ENCODE assay signal across 20 cellular contexts in genomic region chr11:109791337-109791736, GRCh38.
DNase-seq lines count a peak whose midpoint lies in the region; ATAC-seq, FAIRE-seq and TF ChIP-seq lines count a peak whose summit lies in the region.
"Had no signal": no experiment of that assay in that cellular context is flagged by ENCODE, and none has a peak within 500 bp of the region (broad histone marks: within the 10 kb centered on the region; RNA-seq: fewer than 3 reads in every experiment).

No MANE protein-coding gene starts in this region.

- no peak overlapping the region for H3K9ac ChIP-seq in HCT116 (ENCODE audit: low read length)

- H3K4me1 ChIP-seq in HCT116 (ENCODE audit: control insufficient read depth in 1 of 2, insufficient read depth in 2 of 2, low read length in 2 of 2): peaks cover 0 to 9% of the 10 kb centered on the region in 2 experiments; a peak in 2 of 4 replicates
- H3K4me1 ChIP-seq in foreskin keratinocyte: no peaks in the 10 kb centered on the region
- H3K4me1 ChIP-seq: SJSA1 had no signal

- intact Hi-C loops in HCT116 (cut with micrococcal nuclease): loop anchor here (5.0 kb wide), 1 partner anchor 1094 kb away; no protein-coding TSS in a partner anchor

- BruUV-seq in HCT116 (replicated peaks; lab: Mats Ljungman, UMichigan): no TSS peak

- TF ChIP-seq RAD21 in HCT116 (IDR thresholded peaks at IDR 0.05; ENCODE audit: low read depth): 0 out of 2 replicates have a peak, but pooled peaks have one; percentile 12

- FAIRE-seq in GM12892 (lab: Jason Lieb, UNC): peak; percentile 24

- no peaks in the 10 kb centered on the region for H4K20me1 ChIP-seq in HCT116 (ENCODE audit: insufficient read depth)

- no peak overlapping the region for H3K4me3 ChIP-seq in HCT116 (replicated peaks in 1 of 2; ENCODE audit: low read depth in 1 of 2, low read length in 2 of 2)
- H3K4me3 ChIP-seq: SJSA1 had no signal

- CTCF ChIA-PET in HCT116 (lab: Charles Lee): no interaction called here

- RAD21 ChIA-PET in HCT116 (lab: Charles Lee; ENCODE audit: low non-redundant PET in 1 of 2, low total read pairs in 2 of 2, uncharacterized antibody in 2 of 2, unreplicated experiment in 2 of 2): no interaction called here

- H3K27me3 ChIP-seq in HCT116 (ENCODE audit: insufficient read depth, low read length) (no peaks in the 10 kb centered on the region), foreskin keratinocyte (no peaks in the 10 kb centered on the region)
- H3K27me3 ChIP-seq: SJSA1 had no signal

- H3K4me2 ChIP-seq in HCT116 (ENCODE audit: low read length): no peak overlapping the region

- no peaks in the 10 kb centered on the region for H3K79me2 ChIP-seq in HCT116 (ENCODE audit: insufficient read depth, low read length)

- TF ChIP-seq CTCF in HCT116 (IDR thresholded peaks at IDR 0.05 in 2 of 3, conservative IDR thresholded peaks at IDR 0.05 in 1 of 3; ENCODE audit: borderline replicate concordance in 1 of 3, insufficient read depth in 1 of 3, low read depth in 2 of 3, low read length in 2 of 3) (no peak), foreskin keratinocyte (conservative IDR thresholded peaks at IDR 0.05) (peak; percentile 7)

- no peaks in the 10 kb centered on the region for H3K9me3 ChIP-seq in HCT116 (ENCODE audit: control insufficient read depth in 1 of 2, insufficient read depth in 1 of 2, low read depth in 1 of 2, low read length in 2 of 2)
- H3K9me3 ChIP-seq: SJSA1 had no signal

- ATAC-seq in HCT116: no peak
- ATAC-seq in foreskin keratinocyte: no peak
- no peak for ATAC-seq in HG02763 (IDR thresholded peaks at IDR 0.05; ENCODE audit: unreplicated experiment)
- no peak for ATAC-seq in HG03432 (IDR thresholded peaks at IDR 0.05; ENCODE audit: unreplicated experiment)
- ATAC-seq: Panc1 had no signal

- POLR2A ChIA-PET in HCT116 (lab: Charles Lee): no interaction called here

- TF ChIP-seq POLR2A in GM12892 (IDR thresholded peaks at IDR 0.05; ENCODE audit: low read depth, low read length) (no peak), HCT116 (IDR thresholded peaks at IDR 0.05; ENCODE audit: borderline replicate concordance, extremely low read depth, insufficient read depth, insufficient read length) (no peak)

- DNase-seq in GM12892 (ENCODE audit: insufficient read length) (no peak), HCT116 (ENCODE audit: low read depth, low spot score) (no peak), OCI-M1 (lab: John Stamatoyannopoulos, UW) (peak; percentile 86), foreskin keratinocyte (no peak), T-helper 1 cell (no peak)
- DNase-seq: ACHN, AML-193, DMS79 treated with DMSO at 0.1 percent for 48 hours, H7, MM.1S, NCI-H1417, NCI-H187, NCI-H2107, NCI-H510A, NCI-H748 treated with DMSO at 0.1 percent for 48 hours had no signal

- H3K27ac ChIP-seq in HCT116 (ENCODE audit: low read depth, low read length): no peak overlapping the region
- H3K27ac ChIP-seq in foreskin keratinocyte: no peak overlapping the region
- H3K27ac ChIP-seq: C4-2B, SJSA1 had no signal

- no peaks in the 10 kb centered on the region for H3K9me2 ChIP-seq in HCT116 (ENCODE audit: insufficient read depth)

- H2AFZ ChIP-seq in HCT116 (ENCODE audit: low read depth, low read length, poor library complexity, severe bottlenecking): no peak overlapping the region

- no peaks in the 10 kb centered on the region for H3K36me3 ChIP-seq in HCT116 (ENCODE audit: control insufficient read depth in 1 of 2, insufficient read depth in 2 of 2, low read length in 2 of 2)
- H3K36me3 ChIP-seq: SJSA1 had no signal

TF ChIP-seq in HCT116, 20 proteins besides CTCF, POLR2A, EP300 and RAD21:
- no peak for TF ChIP-seq EGR1 (IDR thresholded peaks at IDR 0.05; ENCODE audit: low read depth)
- no peak for TF ChIP-seq ZNF274 (IDR thresholded peaks at IDR 0.05; ENCODE audit: low read depth, low read length)
- TF ChIP-seq SIN3A (IDR thresholded peaks at IDR 0.05; ENCODE audit: low read depth): no peak
- no peak for TF ChIP-seq YY1 (IDR thresholded peaks at IDR 0.05; ENCODE audit: extremely low read depth, insufficient replicate concordance, low read depth, low read length)
- TF ChIP-seq EZH2phosphoT487 (IDR thresholded peaks at IDR 0.05; ENCODE audit: borderline replicate concordance): no peak
- TF ChIP-seq POLR2AphosphoS5 (IDR thresholded peaks at IDR 0.05; ENCODE audit: low read depth, low read length): no peak
- TF ChIP-seq MAX (IDR thresholded peaks at IDR 0.05): no peak
- TF ChIP-seq REST (IDR thresholded peaks at IDR 0.05; ENCODE audit: low read depth): no peak
- no peak for TF ChIP-seq ZFX (IDR thresholded peaks at IDR 0.05)
- no peak for TF ChIP-seq SRF (IDR thresholded peaks at IDR 0.05; ENCODE audit: low read depth)
- no peak for TF ChIP-seq ELF1 (IDR thresholded peaks at IDR 0.05; ENCODE audit: borderline replicate concordance, low read depth)
- TF ChIP-seq ATF3 (IDR thresholded peaks at IDR 0.05): no peak
- no peak for TF ChIP-seq FOSL1 (IDR thresholded peaks at IDR 0.05; ENCODE audit: low read depth)
- no peak for TF ChIP-seq JUND (IDR thresholded peaks at IDR 0.05)
